In genomic region chr5:6557807-6558575, GRCh38 we compare ENCODE assay signal across 24 cellular contexts.
"Had no signal": no experiment of that assay in that cellular context is flagged by ENCODE, and none has a peak within 500 bp of the region (broad histone marks: within the 10 kb centered on the region; RNA-seq: fewer than 3 reads in every experiment).

No MANE protein-coding gene starts in this region.

- H3K27ac Mint-ChIP-seq: immature natural killer cell; memory B cell; naive thymus-derived CD4-positive, alpha-beta T cell; natural killer cell treated with Interleukin-12 subunit alpha and Interleukin-12 subunit beta and Interleukin-15 and Interleukin-18, amount 100 ng/mL, for 72 hours; stimulated activated memory B cell treated with anti-CD40 and anti-IgM and Interleukin-4, amounts not matched to agents 10 μg/mL and 1 μg/mL and 100 μg/mL, for 72 hours; stimulated activated naive CD8-positive, alpha-beta T cell treated with anti-CD3 and anti-CD28 coated beads, Interleukin-15, amount 100 ng/mL, for 72 hours had no signal

- H3K4me1 ChIP-seq: left ventricle myocardium inferior, pancreas, right lobe of liver, tibial nerve, upper lobe of left lung, vagina had no signal

- DNase-seq: hypothalamus; immature natural killer cell; left ventricle myocardium inferior; midbrain; mucosa of descending colon; naive thymus-derived CD4-positive, alpha-beta T cell; pancreas; posterior cingulate gyrus; psoas muscle; right lobe of liver; stimulated activated CD4-positive, alpha-beta T cell treated with anti-CD3 and anti-CD28 coated beads, Interleukin-1b, Interleukin-23, amount 100 ng/mL, for 48 hours; stimulated activated CD4-positive, alpha-beta T cell treated with anti-CD3 and anti-CD28 coated beads, Interleukin-2, amount 100 ng/mL, for 48 hours; stimulated activated CD4-positive, alpha-beta T cell treated with anti-CD3 and anti-CD28 coated beads, Interleukin-4, amount 100 ng/mL, for 4 hours; stimulated activated CD8-positive, alpha-beta memory T cell treated with anti-CD3 and anti-CD28 coated beads, Interleukin-4, amount 100 ng/mL, for 48 hours; stimulated activated naive CD4-positive, alpha-beta T cell treated with Interleukin-2 at 50 U/mL for 16 hours; stimulated activated naive CD8-positive, alpha-beta T cell treated with anti-CD3 and anti-CD28 coated beads, Interleukin-15, amount 100 ng/mL, for 72 hours; substantia nigra; upper lobe of left lung had no signal

- H3K9me3 ChIP-seq: mucosa of descending colon, pancreas, psoas muscle, right lobe of liver, upper lobe of left lung, vagina had no signal

- H3K4me2 ChIP-seq: smooth muscle cell had no signal

- H3K4me3 ChIP-seq: left ventricle myocardium inferior, mucosa of descending colon, pancreas, psoas muscle, right lobe of liver, smooth muscle cell, tibial nerve, upper lobe of left lung, vagina had no signal

- H3K9me3 Mint-ChIP-seq: memory B cell; natural killer cell treated with Interleukin-12 subunit alpha and Interleukin-12 subunit beta and Interleukin-15 and Interleukin-18, amount 100 ng/mL, for 72 hours; stimulated activated memory B cell treated with anti-CD40 and anti-IgM and Interleukin-4, amounts not matched to agents 10 μg/mL and 1 μg/mL and 100 μg/mL, for 72 hours; stimulated activated naive CD8-positive, alpha-beta T cell treated with anti-CD3 and anti-CD28 coated beads, Interleukin-15, amount 100 ng/mL, for 72 hours had no signal

- H3K36me3 ChIP-seq: left ventricle myocardium inferior, pancreas, right lobe of liver, tibial nerve, upper lobe of left lung, vagina had no signal

- ATAC-seq: mucosa of descending colon; naive thymus-derived CD4-positive, alpha-beta T cell; natural killer cell treated with Interleukin-12 subunit alpha and Interleukin-12 subunit beta and Interleukin-15 and Interleukin-18, amount 100 ng/mL, for 72 hours; pancreas; psoas muscle; right lobe of liver; stimulated activated memory B cell treated with anti-CD40 and anti-IgM and Interleukin-4, amounts not matched to agents 10 μg/mL and 1 μg/mL and 100 μg/mL, for 72 hours; stimulated activated naive CD8-positive, alpha-beta T cell treated with anti-CD3 and anti-CD28 coated beads, Interleukin-15, amount 100 ng/mL, for 72 hours had no signal

- H3K27ac ChIP-seq: left ventricle myocardium inferior, pancreas, psoas muscle, right lobe of liver, tibial nerve, upper lobe of left lung, vagina had no signal

- H3K27me3 ChIP-seq: pancreas, right lobe of liver, tibial nerve, upper lobe of left lung, vagina had no signal

- H3K4me1 Mint-ChIP-seq: immature natural killer cell; memory B cell; naive thymus-derived CD4-positive, alpha-beta T cell; stimulated activated memory B cell treated with anti-CD40 and anti-IgM and Interleukin-4, amounts not matched to agents 10 μg/mL and 1 μg/mL and 100 μg/mL, for 72 hours; stimulated activated naive CD8-positive, alpha-beta T cell treated with anti-CD3 and anti-CD28 coated beads, Interleukin-15, amount 100 ng/mL, for 72 hours had no signal

- H3K4me3 Mint-ChIP-seq: immature natural killer cell; memory B cell; naive thymus-derived CD4-positive, alpha-beta T cell; natural killer cell treated with Interleukin-12 subunit alpha and Interleukin-12 subunit beta and Interleukin-15 and Interleukin-18, amount 100 ng/mL, for 72 hours; stimulated activated memory B cell treated with anti-CD40 and anti-IgM and Interleukin-4, amounts not matched to agents 10 μg/mL and 1 μg/mL and 100 μg/mL, for 72 hours; stimulated activated naive CD8-positive, alpha-beta T cell treated with anti-CD3 and anti-CD28 coated beads, Interleukin-15, amount 100 ng/mL, for 72 hours had no signal

- H3K36me3 Mint-ChIP-seq: immature natural killer cell; memory B cell; naive thymus-derived CD4-positive, alpha-beta T cell; natural killer cell treated with Interleukin-12 subunit alpha and Interleukin-12 subunit beta and Interleukin-15 and Interleukin-18, amount 100 ng/mL, for 72 hours; stimulated activated memory B cell treated with anti-CD40 and anti-IgM and Interleukin-4, amounts not matched to agents 10 μg/mL and 1 μg/mL and 100 μg/mL, for 72 hours had no signal
